In genomic region chr12:47736877-47737676, GRCh38 we compare ENCODE assay signal across 10 cellular contexts. TPM values are rescaled to one million over a fixed set of nuclear protein-coding genes. Genes with fewer than 3 reads are reported as not detected.
DNase-seq lines count a peak whose midpoint lies in the region; ATAC-seq and TF ChIP-seq lines count a peak whose summit lies in the region.
"Had no signal": no experiment of that assay in that cellular context is flagged by ENCODE, and none has a peak within 500 bp of the region (broad histone marks: within the 10 kb centered on the region; RNA-seq: fewer than 3 reads in every experiment).

No MANE protein-coding gene starts in this region.

- H3K4me1 ChIP-seq in ascending aorta = peaks cover 18 to 45% of the 10 kb centered on the region in 2 donors
- H3K4me1 ChIP-seq in right cardiac atrium (ENCODE audit: control insufficient read depth, insufficient read depth, low read length) = peaks cover 44% of the 10 kb centered on the region
- no peaks in the 10 kb centered on the region for H3K4me1 ChIP-seq in prostate gland (replicated peaks)
- H3K4me1 ChIP-seq in effector memory CD4-positive, alpha-beta T cell (ENCODE audit: control insufficient read depth, insufficient read depth, low read length, poor library complexity, severe bottlenecking) = peaks cover 18% of the 10 kb centered on the region

- TF ChIP-seq POLR2A in prostate gland (IDR thresholded peaks at IDR 0.05) = no peak

- H3K4me3 ChIP-seq in ascending aorta = peak overlapping the region in 1 of 2 donors; percentile 9
- H3K4me3 ChIP-seq in right cardiac atrium (ENCODE audit: low read length) = no peak overlapping the region
- no peak overlapping the region for H3K4me3 ChIP-seq in prostate gland
- H3K4me3 ChIP-seq in effector memory CD4-positive, alpha-beta T cell (ENCODE audit: insufficient read depth, low read depth, low read length, poor library complexity, severe bottlenecking) = no peak overlapping the region

- ATAC-seq in right cardiac atrium (peak; percentile 87 to 90), GM18517 (IDR thresholded peaks at IDR 0.05; ENCODE audit: unreplicated experiment) (no peak)
- ATAC-seq: stimulated activated naive CD8-positive, alpha-beta T cell treated with anti-CD3 and anti-CD28 coated beads, Interleukin-15, amount 100 ng/mL, for 72 hours had no signal

- H3K27ac ChIP-seq in ascending aorta (peak overlapping the region; percentile 80 to 86), right cardiac atrium (ENCODE audit: low read length) (peak overlapping the region; percentile 82), prostate gland (peak overlapping the region; percentile 41 to 66)
- no peak overlapping the region for H3K27ac ChIP-seq in effector memory CD4-positive, alpha-beta T cell (ENCODE audit: insufficient read depth, low read length, poor library complexity, severe bottlenecking)

- H3K36me3 ChIP-seq in ascending aorta (peaks cover 0 to 19% of the 10 kb centered on the region in 2 donors), prostate gland (no peaks in the 10 kb centered on the region)
- H3K36me3 ChIP-seq in effector memory CD4-positive, alpha-beta T cell (ENCODE audit: control insufficient read depth, insufficient read depth, low read length) = no peaks in the 10 kb centered on the region

- H3K27me3 ChIP-seq in ascending aorta (no peaks in the 10 kb centered on the region), right cardiac atrium (ENCODE audit: control insufficient read depth, insufficient read depth) (no peaks in the 10 kb centered on the region), prostate gland (replicated peaks; ENCODE audit: insufficient read depth) (no peaks in the 10 kb centered on the region)
- H3K27me3 ChIP-seq in effector memory CD4-positive, alpha-beta T cell (replicated peaks; ENCODE audit: control insufficient read depth, insufficient read depth, low read length, poor library complexity, severe bottlenecking) = no peaks in the 10 kb centered on the region

- no peaks in the 10 kb centered on the region for H3K9me3 ChIP-seq in ascending aorta
- no peaks in the 10 kb centered on the region for H3K9me3 ChIP-seq in right cardiac atrium (ENCODE audit: control insufficient read depth, low read length)
- no peaks in the 10 kb centered on the region for H3K9me3 ChIP-seq in prostate gland
- no peaks in the 10 kb centered on the region for H3K9me3 ChIP-seq in effector memory CD4-positive, alpha-beta T cell (ENCODE audit: control insufficient read depth, low read length)

- DNase-seq in C1 segment of cervical spinal cord (lab: John Stamatoyannopoulos, UW) (peak; percentile 11 to 92 (median 68)), ascending aorta (ENCODE audit: low spot score in 2 of 2) (peak; percentile 77 to 95), right cardiac atrium (peak; percentile 94 to 98 (median 96)), prostate gland (ENCODE audit: low spot score) (peak; percentile 37), Kasumi-1 (lab: John Stamatoyannopoulos, UW) (no peak), SKM-1 treated with dmso at 0.1 percent for 144 hours (lab: John Stamatoyannopoulos, UW; ENCODE audit: unreplicated experiment) (no peak)
- DNase-seq in effector memory CD4-positive, alpha-beta T cell = no peak
- DNase-seq: GF-D8; stimulated activated naive CD8-positive, alpha-beta T cell treated with anti-CD3 and anti-CD28 coated beads, Interleukin-15, amount 100 ng/mL, for 72 hours had no signal

- TF ChIP-seq CTCF in ascending aorta (IDR thresholded peaks at IDR 0.05) (no peak), prostate gland (IDR thresholded peaks at IDR 0.05) (no peak)

- intact Hi-C loops in ascending aorta (cut with DNase I) (loop anchor here (1.0 kb wide), 2 partner anchors 16 to 20 kb away; no protein-coding TSS in a partner anchor), right cardiac atrium (cut with DNase I) (no loop called here), prostate gland (cut with DNase I) (loop anchor here (2.0 kb wide), 1 partner anchor 20 kb away; no protein-coding TSS in a partner anchor)

- WGBS in right cardiac atrium = 17% methylated on average over 19 of the region's 19 CpGs
- WGBS in prostate gland = 44% methylated on average over 19 of the region's 19 CpGs

RNA-seq across cellular contexts. Expression of gene ENDOU, which starts 11.8 kb away (rescaled TPM):
- total RNA-seq in ascending aorta (not detected), right cardiac atrium (under 1 TPM; 0.28 to 0.86 (median 0.51) TPM), prostate gland (1 to 10 TPM in 1 of 2 donors, not detected in 1; 1.0 TPM)
- 0.45 TPM for polyA plus RNA-seq in right cardiac atrium

RNA-seq across cellular contexts. Expression of gene RAPGEF3, which starts 21.6 kb away (rescaled TPM):
- 165 TPM for total RNA-seq in ascending aorta
- total RNA-seq in right cardiac atrium = 10 to 100 TPM; 14.1 to 28.7 (median 23.3) TPM
- 44.9 TPM for polyA plus RNA-seq in right cardiac atrium
- 10 to 100 TPM; 19.1 to 28.5 TPM for total RNA-seq in prostate gland

RNA-seq across cellular contexts. Expression of gene RPAP3, which starts 31.2 kb away (rescaled TPM):
- total RNA-seq in ascending aorta (8.1 TPM), right cardiac atrium (10 to 100 TPM; 15.4 to 22.8 (median 21.3) TPM), prostate gland (10 to 100 TPM; 15.0 to 26.5 TPM)
- polyA plus RNA-seq in right cardiac atrium = 11.9 TPM

RNA-seq across cellular contexts. Expression of gene SLC48A1, which starts 36.0 kb away (rescaled TPM):
- total RNA-seq in ascending aorta (144 TPM), right cardiac atrium (10 to 100 TPM; 26.5 to 30.1 (median 27.6) TPM), prostate gland (10 to 100 TPM; 39.0 to 52.5 TPM)
- polyA plus RNA-seq in right cardiac atrium = 22.0 TPM

Comparison
In these comparisons a context has a peak if more than half of its experiments do, and no peak if none do; other contexts are left out.
1. DNase-seq: peak in C1 segment of cervical spinal cord (14 of 14), ascending aorta (2 of 2), right cardiac atrium (3 of 3) and prostate gland (single experiment); none in effector memory CD4-positive, alpha-beta T cell (0 of 3), Kasumi-1 (0 of 2) and SKM-1 treated with dmso at 0.1 percent for 144 hours (single experiment).
2. intact Hi-C loops: an anchor here in ascending aorta (1.0 kb wide) and prostate gland (2.0 kb wide); none called in right cardiac atrium.